In the genomic region with DNA sequence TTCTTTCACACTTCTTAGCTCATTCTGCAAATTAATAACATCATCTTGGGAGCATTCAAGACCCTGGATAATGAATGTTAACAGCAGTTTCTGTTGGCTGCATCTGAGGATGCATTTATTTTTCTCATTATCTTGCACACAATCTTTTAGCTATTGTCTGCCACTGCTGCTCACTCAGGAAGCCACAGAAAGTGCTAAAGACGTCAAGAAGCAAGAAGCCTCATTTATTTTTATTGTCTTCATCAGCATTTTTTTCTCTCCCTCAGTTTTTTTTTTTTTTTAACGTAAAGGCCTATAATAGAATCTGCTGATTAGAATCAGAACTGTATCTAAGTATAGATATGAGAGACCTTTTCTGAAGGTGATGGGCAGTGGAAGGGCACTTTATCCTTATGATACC, we compare ENCODE assay signal across 27 cellular contexts.
"Had no signal": no experiment of that assay in that cellular context is flagged by ENCODE, and none has a peak within 500 bp of the region (broad histone marks: within the 10 kb centered on the region; RNA-seq: fewer than 3 reads in every experiment).

No MANE protein-coding gene starts in this region.

- H3K27ac Mint-ChIP-seq: endodermal cell; memory B cell; mesothelial cell of epicardium; naive B cell; nephron; stimulated activated memory B cell treated with anti-CD40 and anti-IgM and Interleukin-4, amounts not matched to agents 10 μg/mL and 1 μg/mL and 100 μg/mL, for 72 hours; type B pancreatic cell had no signal

- H3K27me3 Mint-ChIP-seq: memory B cell; naive B cell; stimulated activated memory B cell treated with anti-CD40 and anti-IgM and Interleukin-4, amounts not matched to agents 10 μg/mL and 1 μg/mL and 100 μg/mL, for 72 hours; type B pancreatic cell had no signal

- H3K36me3 Mint-ChIP-seq: memory B cell; mesothelial cell of epicardium; naive B cell; stimulated activated memory B cell treated with anti-CD40 and anti-IgM and Interleukin-4, amounts not matched to agents 10 μg/mL and 1 μg/mL and 100 μg/mL, for 72 hours; type B pancreatic cell had no signal

- H3K27me3 ChIP-seq: dorsolateral prefrontal cortex, gastrocnemius medialis, spleen, testis, tibial artery had no signal

- H3K4me3 Mint-ChIP-seq: endodermal cell; memory B cell; mesothelial cell of epicardium; naive B cell; nephron; stimulated activated memory B cell treated with anti-CD40 and anti-IgM and Interleukin-4, amounts not matched to agents 10 μg/mL and 1 μg/mL and 100 μg/mL, for 72 hours; type B pancreatic cell had no signal

- H3K9me3 Mint-ChIP-seq: endodermal cell; memory B cell; mesothelial cell of epicardium; nephron; stimulated activated memory B cell treated with anti-CD40 and anti-IgM and Interleukin-4, amounts not matched to agents 10 μg/mL and 1 μg/mL and 100 μg/mL, for 72 hours; type B pancreatic cell had no signal

- H3K4me3 ChIP-seq: dorsolateral prefrontal cortex, gastrocnemius medialis, lung, mucosa of descending colon, psoas muscle, skin epidermis, spleen, testis, tibial artery had no signal

- H3K4me1 Mint-ChIP-seq: memory B cell; naive B cell; nephron; stimulated activated memory B cell treated with anti-CD40 and anti-IgM and Interleukin-4, amounts not matched to agents 10 μg/mL and 1 μg/mL and 100 μg/mL, for 72 hours had no signal

- H3K9me3 ChIP-seq: gastrocnemius medialis, mucosa of descending colon, psoas muscle, spleen, testis, tibial artery had no signal

- H3K4me1 ChIP-seq: gastrocnemius medialis, psoas muscle, spleen, testis, tibial artery had no signal

- H3K27ac ChIP-seq: dorsolateral prefrontal cortex, epithelial cell of prostate, gastrocnemius medialis, psoas muscle, skin epidermis, spleen, testis, tibial artery had no signal

- DNase-seq: dorsolateral prefrontal cortex; effector CD8-positive, alpha-beta T cell; endodermal cell; foreskin fibroblast; gastrocnemius medialis; head of caudate nucleus; mucosa of descending colon; naive B cell; nucleus accumbens; psoas muscle; right cardiac atrium; spleen; stimulated activated CD4-positive, alpha-beta T cell treated with anti-CD3 and anti-CD28 coated beads, Interleukin-4, amount 100 ng/mL, for 4 hours; stimulated activated naive CD8-positive, alpha-beta T cell treated with anti-CD3 and anti-CD28 coated beads, Interleukin-15, Interleukin-2, amounts not matched to agents 100 U/mL and 50 U/mL, for 24 hours; substantia nigra; testis; tibial artery had no signal

- ATAC-seq: esophagus mucosa; gastrocnemius medialis; left lobe of liver; mucosa of descending colon; psoas muscle; right cardiac atrium; stimulated activated memory B cell treated with anti-CD40 and anti-IgM and Interleukin-4, amounts not matched to agents 10 μg/mL and 1 μg/mL and 100 μg/mL, for 72 hours; stimulated activated naive CD8-positive, alpha-beta T cell treated with anti-CD3 and anti-CD28 coated beads, Interleukin-15, Interleukin-2, amounts not matched to agents 100 U/mL and 50 U/mL, for 24 hours had no signal

- H3K36me3 ChIP-seq: gastrocnemius medialis, spleen, tibial artery had no signal
